1 cellular context compared by ENCODE assay signal in the genomic region with DNA sequence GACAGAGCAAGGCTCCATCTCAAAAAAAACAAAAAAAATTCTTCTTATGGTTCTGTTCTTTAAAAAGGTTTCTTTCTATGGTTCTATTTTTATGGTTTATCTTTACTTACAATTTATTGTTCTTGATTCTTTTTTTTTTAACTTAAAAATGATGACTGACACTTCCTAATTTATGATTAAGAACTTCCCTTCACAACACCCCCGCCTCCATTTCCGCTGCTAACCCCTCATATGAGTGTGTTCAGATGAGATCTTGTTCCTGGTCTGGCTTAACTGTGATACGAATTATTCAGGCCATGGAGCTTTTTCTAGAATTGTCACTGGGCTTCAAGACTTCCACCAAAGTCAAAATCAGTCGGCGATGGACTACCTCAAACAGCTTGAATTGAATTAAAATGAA.
TF ChIP-seq lines count a peak whose summit lies in the region.

No MANE protein-coding gene starts in this region.

TF ChIP-seq in SK-N-SH, 30 proteins besides CTCF, POLR2A, EP300 and RAD21 (continued from another document):
- no peak for TF ChIP-seq ZBTB33 (IDR thresholded peaks at IDR 0.05; ENCODE audit: borderline replicate concordance, low read depth)
- no peak for TF ChIP-seq TEAD4 (IDR thresholded peaks at IDR 0.05; ENCODE audit: borderline replicate concordance, insufficient read depth)
- no peak for TF ChIP-seq GATA2 (CRISPR knock-in tag; IDR thresholded peaks at IDR 0.05)
- no peak for TF ChIP-seq EZH2phosphoT487 (IDR thresholded peaks at IDR 0.05; ENCODE audit: borderline replicate concordance, low read depth)
- TF ChIP-seq RXRA (IDR thresholded peaks at IDR 0.05; ENCODE audit: borderline replicate concordance, low read depth): no peak
- TF ChIP-seq NRF1 (IDR thresholded peaks at IDR 0.05; ENCODE audit: low read depth, low read length): no peak
- TF ChIP-seq, protein P1, sequence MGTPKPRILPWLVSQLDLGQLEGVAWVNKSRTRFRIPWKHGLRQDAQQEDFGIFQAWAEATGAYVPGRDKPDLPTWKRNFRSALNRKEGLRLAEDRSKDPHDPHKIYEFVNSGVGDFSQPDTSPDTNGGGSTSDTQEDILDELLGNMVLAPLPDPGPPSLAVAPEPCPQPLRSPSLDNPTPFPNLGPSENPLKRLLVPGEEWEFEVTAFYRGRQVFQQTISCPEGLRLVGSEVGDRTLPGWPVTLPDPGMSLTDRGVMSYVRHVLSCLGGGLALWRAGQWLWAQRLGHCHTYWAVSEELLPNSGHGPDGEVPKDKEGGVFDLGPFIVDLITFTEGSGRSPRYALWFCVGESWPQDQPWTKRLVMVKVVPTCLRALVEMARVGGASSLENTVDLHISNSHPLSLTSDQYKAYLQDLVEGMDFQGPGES (IDR thresholded peaks at IDR 0.05; ENCODE audit: low read depth, low read length): no peak
- TF ChIP-seq POLR2AphosphoS5 (IDR thresholded peaks at IDR 0.05; ENCODE audit: low read depth, low read length): no peak
- TF ChIP-seq MAX (IDR thresholded peaks at IDR 0.05; ENCODE audit: low read depth): no peak
- TF ChIP-seq FOXJ3 (CRISPR knock-in tag; IDR thresholded peaks at IDR 0.05): no peak
- no peak for TF ChIP-seq NFIC (IDR thresholded peaks at IDR 0.05; ENCODE audit: borderline replicate concordance)
- TF ChIP-seq, protein P2, sequence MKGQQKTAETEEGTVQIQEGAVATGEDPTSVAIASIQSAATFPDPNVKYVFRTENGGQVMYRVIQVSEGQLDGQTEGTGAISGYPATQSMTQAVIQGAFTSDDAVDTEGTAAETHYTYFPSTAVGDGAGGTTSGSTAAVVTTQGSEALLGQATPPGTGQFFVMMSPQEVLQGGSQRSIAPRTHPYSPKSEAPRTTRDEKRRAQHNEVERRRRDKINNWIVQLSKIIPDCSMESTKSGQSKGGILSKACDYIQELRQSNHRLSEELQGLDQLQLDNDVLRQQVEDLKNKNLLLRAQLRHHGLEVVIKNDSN (IDR thresholded peaks at IDR 0.05; ENCODE audit: borderline replicate concordance, low read depth): no peak
- no peak for TF ChIP-seq FOXM1 (IDR thresholded peaks at IDR 0.05; ENCODE audit: low read depth)
TF ChIP-seq in SK-N-SH: peak in this region for 0.
